Comparison of ENCODE assay signal across 13 cellular contexts in genomic region chr1:184867866-184868585, GRCh38.
A peak's percentile ranks its signal among the peaks of the same experiment; 100 is the strongest.
DNase-seq lines count a peak whose midpoint lies in the region; ATAC-seq and TF ChIP-seq lines count a peak whose summit lies in the region.
"Had no signal": no experiment of that assay in that cellular context is flagged by ENCODE, and none has a peak within 500 bp of the region (broad histone marks: within the 10 kb centered on the region; RNA-seq: fewer than 3 reads in every experiment).

No MANE protein-coding gene starts in this region.

- ATAC-seq in body of pancreas (no peak), HG03135 (IDR thresholded peaks at IDR 0.05; ENCODE audit: unreplicated experiment) (no peak)
- ATAC-seq: GM23338 had no signal

- intact Hi-C loops in body of pancreas (cut with DNase I) = no loop called here
- intact Hi-C loops in posterior cingulate gyrus (cut with DNase I) = no loop called here

- DNase-seq in GM12865 (ENCODE audit: low read depth) (peak; percentile 23), NOMO-1 treated with DMSO at 0.1 percent for 48 hours (lab: John Stamatoyannopoulos, UW; ENCODE audit: unreplicated experiment) (peak; percentile 15), body of pancreas (no peak), putamen (ENCODE audit: low spot score) (peak; percentile 26), posterior cingulate gyrus (no peak), AG08395 (ENCODE audit: low spot score) (no peak)
- no peak for DNase-seq in stimulated activated CD4-positive, alpha-beta T cell treated with anti-CD3 and anti-CD28 coated beads, Interleukin-15, amount 100 ng/mL, for 24 hours
- DNase-seq: colonic mucosa, DMS79 treated with DMSO at 0.1 percent for 48 hours, NCI-H1694 treated with DMSO at 0.1 percent for 48 hours, SHP77 treated with DMSO at 0.1 percent for 48 hours had no signal

- no peaks in the 10 kb centered on the region for H3K9me3 ChIP-seq in body of pancreas
- H3K9me3 ChIP-seq: colonic mucosa had no signal

- TF ChIP-seq CTCF in GM12865 (IDR thresholded peaks at IDR 0.05; ENCODE audit: insufficient read depth, low read depth, low read length, missing control alignments) (no peak), body of pancreas (IDR thresholded peaks at IDR 0.05) (no peak)

- H3K36me3 ChIP-seq in body of pancreas (replicated peaks in 1 of 2; ENCODE audit: insufficient read depth in 1 of 2, low read depth in 2 of 2) = no peaks in the 10 kb centered on the region
- H3K36me3 ChIP-seq: colonic mucosa had no signal

- no peak for TF ChIP-seq POLR2A in body of pancreas (IDR thresholded peaks at IDR 0.05)

- peaks cover 43% of the 10 kb centered on the region for H3K4me1 ChIP-seq in body of pancreas
- H3K4me1 ChIP-seq: colonic mucosa had no signal

- WGBS in body of pancreas, 2 donors = 74 to 75% methylated on average over 4 of the region's 4 CpGs

- H3K4me3 ChIP-seq in GM12865 (ENCODE audit: low read depth, low read length) (no peak overlapping the region), body of pancreas (no peak overlapping the region)
- H3K4me3 ChIP-seq: colonic mucosa, GM23338 had no signal

- no peaks in the 10 kb centered on the region for H3K27me3 ChIP-seq in body of pancreas
- H3K27me3 ChIP-seq: colonic mucosa had no signal

- peak overlapping the region; percentile 13 to 69 (median 32) for H3K27ac ChIP-seq in body of pancreas
- H3K27ac ChIP-seq: colonic mucosa had no signal

Comparison
In these comparisons a context has a peak if more than half of its experiments do, and no peak if none do; other contexts are left out.
1. DNase-seq: peak in GM12865 (single experiment), NOMO-1 treated with DMSO at 0.1 percent for 48 hours (single experiment) and putamen (single experiment); none in body of pancreas (0 of 4), stimulated activated CD4-positive, alpha-beta T cell treated with anti-CD3 and anti-CD28 coated beads, Interleukin-15, amount 100 ng/mL, for 24 hours (single experiment), posterior cingulate gyrus (0 of 10) and AG08395 (single experiment).